ENCODE assay signal across 1 cellular context in the genomic region with DNA sequence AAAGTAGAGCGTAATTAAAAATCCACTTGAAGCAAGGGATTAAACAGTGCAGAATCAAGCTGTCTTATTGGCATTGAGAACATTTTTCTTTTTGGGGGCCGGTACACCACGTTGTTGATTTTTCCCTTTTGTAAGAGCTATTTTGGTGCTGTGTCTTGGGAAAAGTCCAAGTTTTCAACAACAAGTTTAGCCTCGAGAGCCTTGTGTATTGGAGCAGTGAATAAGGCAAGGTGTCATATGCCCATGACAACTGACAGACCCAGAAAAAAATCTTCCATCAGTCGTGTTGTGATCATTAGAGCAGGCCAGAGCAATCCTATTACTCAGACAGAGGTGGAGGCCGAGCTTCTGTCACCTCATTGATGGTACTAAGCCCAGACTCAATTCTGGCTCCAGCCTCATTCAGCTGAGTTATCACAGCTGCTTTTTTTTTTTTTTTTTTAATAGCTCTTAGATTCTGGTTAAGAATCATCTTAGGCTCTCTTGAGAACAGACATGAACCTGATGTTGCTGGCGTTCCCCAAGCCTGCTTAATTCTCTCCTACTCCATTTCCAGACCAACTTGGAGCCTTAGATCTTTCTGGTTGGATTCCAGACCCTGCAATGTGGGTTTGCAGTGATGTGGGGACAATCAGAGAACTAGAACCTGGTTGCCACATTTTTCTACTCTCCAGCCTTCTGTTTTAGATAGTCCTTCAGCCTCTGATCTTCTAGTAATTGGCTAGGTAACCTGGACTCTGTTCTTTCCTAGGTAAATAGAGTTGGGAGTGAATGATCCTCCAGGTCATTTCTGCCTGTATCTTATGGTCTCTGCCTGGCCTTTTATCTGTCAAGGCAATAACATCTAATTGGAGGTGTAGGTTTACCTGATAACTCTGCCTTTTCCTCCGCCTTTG.
A peak's percentile ranks its signal among the peaks of the same experiment; 100 is the strongest.
TF ChIP-seq lines count a peak whose summit lies in the region.

No MANE protein-coding gene starts in this region.

TF ChIP-seq in HepG2, 621 proteins besides CTCF, POLR2A, EP300 and RAD21 (continued from another document and continues in another):
- TF ChIP-seq, protein P1, sequence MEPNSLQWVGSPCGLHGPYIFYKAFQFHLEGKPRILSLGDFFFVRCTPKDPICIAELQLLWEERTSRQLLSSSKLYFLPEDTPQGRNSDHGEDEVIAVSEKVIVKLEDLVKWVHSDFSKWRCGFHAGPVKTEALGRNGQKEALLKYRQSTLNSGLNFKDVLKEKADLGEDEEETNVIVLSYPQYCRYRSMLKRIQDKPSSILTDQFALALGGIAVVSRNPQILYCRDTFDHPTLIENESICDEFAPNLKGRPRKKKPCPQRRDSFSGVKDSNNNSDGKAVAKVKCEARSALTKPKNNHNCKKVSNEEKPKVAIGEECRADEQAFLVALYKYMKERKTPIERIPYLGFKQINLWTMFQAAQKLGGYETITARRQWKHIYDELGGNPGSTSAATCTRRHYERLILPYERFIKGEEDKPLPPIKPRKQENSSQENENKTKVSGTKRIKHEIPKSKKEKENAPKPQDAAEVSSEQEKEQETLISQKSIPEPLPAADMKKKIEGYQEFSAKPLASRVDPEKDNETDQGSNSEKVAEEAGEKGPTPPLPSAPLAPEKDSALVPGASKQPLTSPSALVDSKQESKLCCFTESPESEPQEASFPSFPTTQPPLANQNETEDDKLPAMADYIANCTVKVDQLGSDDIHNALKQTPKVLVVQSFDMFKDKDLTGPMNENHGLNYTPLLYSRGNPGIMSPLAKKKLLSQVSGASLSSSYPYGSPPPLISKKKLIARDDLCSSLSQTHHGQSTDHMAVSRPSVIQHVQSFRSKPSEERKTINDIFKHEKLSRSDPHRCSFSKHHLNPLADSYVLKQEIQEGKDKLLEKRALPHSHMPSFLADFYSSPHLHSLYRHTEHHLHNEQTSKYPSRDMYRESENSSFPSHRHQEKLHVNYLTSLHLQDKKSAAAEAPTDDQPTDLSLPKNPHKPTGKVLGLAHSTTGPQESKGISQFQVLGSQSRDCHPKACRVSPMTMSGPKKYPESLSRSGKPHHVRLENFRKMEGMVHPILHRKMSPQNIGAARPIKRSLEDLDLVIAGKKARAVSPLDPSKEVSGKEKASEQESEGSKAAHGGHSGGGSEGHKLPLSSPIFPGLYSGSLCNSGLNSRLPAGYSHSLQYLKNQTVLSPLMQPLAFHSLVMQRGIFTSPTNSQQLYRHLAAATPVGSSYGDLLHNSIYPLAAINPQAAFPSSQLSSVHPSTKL (CRISPR knock-in tag; IDR thresholded peaks at IDR 0.05): peak; percentile 70
- TF ChIP-seq, protein P2, sequence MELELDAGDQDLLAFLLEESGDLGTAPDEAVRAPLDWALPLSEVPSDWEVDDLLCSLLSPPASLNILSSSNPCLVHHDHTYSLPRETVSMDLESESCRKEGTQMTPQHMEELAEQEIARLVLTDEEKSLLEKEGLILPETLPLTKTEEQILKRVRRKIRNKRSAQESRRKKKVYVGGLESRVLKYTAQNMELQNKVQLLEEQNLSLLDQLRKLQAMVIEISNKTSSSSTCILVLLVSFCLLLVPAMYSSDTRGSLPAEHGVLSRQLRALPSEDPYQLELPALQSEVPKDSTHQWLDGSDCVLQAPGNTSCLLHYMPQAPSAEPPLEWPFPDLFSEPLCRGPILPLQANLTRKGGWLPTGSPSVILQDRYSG (CRISPR knock-in tag; IDR thresholded peaks at IDR 0.05): no peak
- TF ChIP-seq GFI1 (CRISPR knock-in tag; IDR thresholded peaks at IDR 0.05; ENCODE audit: borderline replicate concordance) (peak; percentile 48; the same call in 1 of the 2 replicates), BCL6 (CRISPR knock-in tag; IDR thresholded peaks at IDR 0.05) (peak; percentile 76), DMAP1 (CRISPR knock-in tag; IDR thresholded peaks at IDR 0.05) (no peak), HNRNPL (IDR thresholded peaks at IDR 0.05; ENCODE audit: low read depth, low read length) (no peak), FOXA3 (CRISPR knock-in tag; IDR thresholded peaks at IDR 0.05) (peak; percentile 56; the same call in 1 of the 2 replicates), CEBPB (IDR thresholded peaks at IDR 0.05; ENCODE audit: borderline replicate concordance, low read depth, low read length) (no peak), ZNF30 (CRISPR knock-in tag; IDR thresholded peaks at IDR 0.05) (no peak), CHD4 (IDR thresholded peaks at IDR 0.05; ENCODE audit: borderline replicate concordance, low read length) (no peak), HNRNPK (IDR thresholded peaks at IDR 0.05; ENCODE audit: low read depth, low read length, poor library complexity, severe bottlenecking) (no peak), MIER2 (CRISPR knock-in tag; IDR thresholded peaks at IDR 0.05) (no peak), ZNF496 (CRISPR knock-in tag; IDR thresholded peaks at IDR 0.05; ENCODE audit: insufficient replicate concordance) (no peak), PPARG (CRISPR knock-in tag; conservative IDR thresholded peaks at IDR 0.05) (no peak), JUN (CRISPR knock-in tag; IDR thresholded peaks at IDR 0.05) (no peak), ZNF251 (CRISPR knock-in tag; IDR thresholded peaks at IDR 0.05) (no peak), ONECUT2 (CRISPR knock-in tag; IDR thresholded peaks at IDR 0.05) (no peak), ZNF263 (CRISPR knock-in tag; IDR thresholded peaks at IDR 0.05) (no peak), XRCC5 (optimal IDR thresholded peaks at IDR 0.05; ENCODE audit: low read length) (no peak), LCORL (IDR thresholded peaks at IDR 0.05) (no peak), LCORL (CRISPR knock-in tag; IDR thresholded peaks at IDR 0.05) (peak; percentile 64; the same call in 1 of the 2 replicates), ZNF891 (CRISPR knock-in tag; IDR thresholded peaks at IDR 0.05) (no peak), MTF2 (CRISPR knock-in tag; IDR thresholded peaks at IDR 0.05; ENCODE audit: borderline replicate concordance) (no peak), FOXP1 (IDR thresholded peaks at IDR 0.05) (no peak), FOXP1 (CRISPR knock-in tag; IDR thresholded peaks at IDR 0.05) (0 out of 2 replicates have a peak, but pooled peaks have one; percentile 9), ZNF44 (CRISPR knock-in tag; IDR thresholded peaks at IDR 0.05) (no peak), ZNF260 (CRISPR knock-in tag; IDR thresholded peaks at IDR 0.05; ENCODE audit: borderline replicate concordance, low read depth) (no peak), EHMT2 (IDR thresholded peaks at IDR 0.05; ENCODE audit: borderline replicate concordance, low read depth, low read length) (no peak), ZNF292 (CRISPR knock-in tag; IDR thresholded peaks at IDR 0.05; ENCODE audit: borderline replicate concordance, low read depth) (no peak), IRF2 (CRISPR knock-in tag; IDR thresholded peaks at IDR 0.05) (no peak), HMGA1 (CRISPR knock-in tag; conservative IDR thresholded peaks at IDR 0.05) (no peak), ZMYM4 (CRISPR knock-in tag; IDR thresholded peaks at IDR 0.05) (peak; percentile 71), MBNL3 (CRISPR knock-in tag; conservative IDR thresholded peaks at IDR 0.05) (no peak), ZMYM2 (CRISPR knock-in tag; IDR thresholded peaks at IDR 0.05) (0 out of 2 replicates have a peak, but pooled peaks have one; percentile 19), ZNF605 (CRISPR knock-in tag; IDR thresholded peaks at IDR 0.05) (0 out of 2 replicates have a peak, but pooled peaks have one; percentile 63), SIN3A (IDR thresholded peaks at IDR 0.05; ENCODE audit: borderline replicate concordance, low read depth, low read length) (no peak), KMT2A (CRISPR knock-in tag; IDR thresholded peaks at IDR 0.05) (no peak), FOXA1 (IDR thresholded peaks at IDR 0.05) (no peak), FOXA1 (CRISPR knock-in tag; IDR thresholded peaks at IDR 0.05) (peak; percentile 51; the same call in 1 of the 2 replicates), ZNF430 (CRISPR knock-in tag; IDR thresholded peaks at IDR 0.05) (peak; percentile 49; the same call in 1 of the 2 replicates), ZNF766 (CRISPR knock-in tag; IDR thresholded peaks at IDR 0.05; ENCODE audit: borderline replicate concordance) (no peak)
- TF ChIP-seq, protein P3, sequence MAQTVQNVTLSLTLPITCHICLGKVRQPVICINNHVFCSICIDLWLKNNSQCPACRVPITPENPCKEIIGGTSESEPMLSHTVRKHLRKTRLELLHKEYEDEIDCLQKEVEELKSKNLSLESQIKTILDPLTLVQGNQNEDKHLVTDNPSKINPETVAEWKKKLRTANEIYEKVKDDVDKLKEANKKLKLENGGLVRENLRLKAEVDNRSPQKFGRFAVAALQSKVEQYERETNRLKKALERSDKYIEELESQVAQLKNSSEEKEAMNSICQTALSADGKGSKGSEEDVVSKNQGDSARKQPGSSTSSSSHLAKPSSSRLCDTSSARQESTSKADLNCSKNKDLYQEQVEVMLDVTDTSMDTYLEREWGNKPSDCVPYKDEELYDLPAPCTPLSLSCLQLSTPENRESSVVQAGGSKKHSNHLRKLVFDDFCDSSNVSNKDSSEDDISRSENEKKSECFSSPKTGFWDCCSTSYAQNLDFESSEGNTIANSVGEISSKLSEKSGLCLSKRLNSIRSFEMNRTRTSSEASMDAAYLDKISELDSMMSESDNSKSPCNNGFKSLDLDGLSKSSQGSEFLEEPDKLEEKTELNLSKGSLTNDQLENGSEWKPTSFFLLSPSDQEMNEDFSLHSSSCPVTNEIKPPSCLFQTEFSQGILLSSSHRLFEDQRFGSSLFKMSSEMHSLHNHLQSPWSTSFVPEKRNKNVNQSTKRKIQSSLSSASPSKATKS (CRISPR knock-in tag; IDR thresholded peaks at IDR 0.05): no peak
- TF ChIP-seq, protein P4, sequence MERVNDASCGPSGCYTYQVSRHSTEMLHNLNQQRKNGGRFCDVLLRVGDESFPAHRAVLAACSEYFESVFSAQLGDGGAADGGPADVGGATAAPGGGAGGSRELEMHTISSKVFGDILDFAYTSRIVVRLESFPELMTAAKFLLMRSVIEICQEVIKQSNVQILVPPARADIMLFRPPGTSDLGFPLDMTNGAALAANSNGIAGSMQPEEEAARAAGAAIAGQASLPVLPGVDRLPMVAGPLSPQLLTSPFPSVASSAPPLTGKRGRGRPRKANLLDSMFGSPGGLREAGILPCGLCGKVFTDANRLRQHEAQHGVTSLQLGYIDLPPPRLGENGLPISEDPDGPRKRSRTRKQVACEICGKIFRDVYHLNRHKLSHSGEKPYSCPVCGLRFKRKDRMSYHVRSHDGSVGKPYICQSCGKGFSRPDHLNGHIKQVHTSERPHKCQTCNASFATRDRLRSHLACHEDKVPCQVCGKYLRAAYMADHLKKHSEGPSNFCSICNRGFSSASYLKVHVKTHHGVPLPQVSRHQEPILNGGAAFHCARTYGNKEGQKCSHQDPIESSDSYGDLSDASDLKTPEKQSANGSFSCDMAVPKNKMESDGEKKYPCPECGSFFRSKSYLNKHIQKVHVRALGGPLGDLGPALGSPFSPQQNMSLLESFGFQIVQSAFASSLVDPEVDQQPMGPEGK (CRISPR knock-in tag; IDR thresholded peaks at IDR 0.05): no peak
- TF ChIP-seq, protein P5, sequence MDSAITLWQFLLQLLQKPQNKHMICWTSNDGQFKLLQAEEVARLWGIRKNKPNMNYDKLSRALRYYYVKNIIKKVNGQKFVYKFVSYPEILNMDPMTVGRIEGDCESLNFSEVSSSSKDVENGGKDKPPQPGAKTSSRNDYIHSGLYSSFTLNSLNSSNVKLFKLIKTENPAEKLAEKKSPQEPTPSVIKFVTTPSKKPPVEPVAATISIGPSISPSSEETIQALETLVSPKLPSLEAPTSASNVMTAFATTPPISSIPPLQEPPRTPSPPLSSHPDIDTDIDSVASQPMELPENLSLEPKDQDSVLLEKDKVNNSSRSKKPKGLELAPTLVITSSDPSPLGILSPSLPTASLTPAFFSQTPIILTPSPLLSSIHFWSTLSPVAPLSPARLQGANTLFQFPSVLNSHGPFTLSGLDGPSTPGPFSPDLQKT (CRISPR knock-in tag; IDR thresholded peaks at IDR 0.05; ENCODE audit: borderline replicate concordance): no peak
- TF ChIP-seq, protein P6, sequence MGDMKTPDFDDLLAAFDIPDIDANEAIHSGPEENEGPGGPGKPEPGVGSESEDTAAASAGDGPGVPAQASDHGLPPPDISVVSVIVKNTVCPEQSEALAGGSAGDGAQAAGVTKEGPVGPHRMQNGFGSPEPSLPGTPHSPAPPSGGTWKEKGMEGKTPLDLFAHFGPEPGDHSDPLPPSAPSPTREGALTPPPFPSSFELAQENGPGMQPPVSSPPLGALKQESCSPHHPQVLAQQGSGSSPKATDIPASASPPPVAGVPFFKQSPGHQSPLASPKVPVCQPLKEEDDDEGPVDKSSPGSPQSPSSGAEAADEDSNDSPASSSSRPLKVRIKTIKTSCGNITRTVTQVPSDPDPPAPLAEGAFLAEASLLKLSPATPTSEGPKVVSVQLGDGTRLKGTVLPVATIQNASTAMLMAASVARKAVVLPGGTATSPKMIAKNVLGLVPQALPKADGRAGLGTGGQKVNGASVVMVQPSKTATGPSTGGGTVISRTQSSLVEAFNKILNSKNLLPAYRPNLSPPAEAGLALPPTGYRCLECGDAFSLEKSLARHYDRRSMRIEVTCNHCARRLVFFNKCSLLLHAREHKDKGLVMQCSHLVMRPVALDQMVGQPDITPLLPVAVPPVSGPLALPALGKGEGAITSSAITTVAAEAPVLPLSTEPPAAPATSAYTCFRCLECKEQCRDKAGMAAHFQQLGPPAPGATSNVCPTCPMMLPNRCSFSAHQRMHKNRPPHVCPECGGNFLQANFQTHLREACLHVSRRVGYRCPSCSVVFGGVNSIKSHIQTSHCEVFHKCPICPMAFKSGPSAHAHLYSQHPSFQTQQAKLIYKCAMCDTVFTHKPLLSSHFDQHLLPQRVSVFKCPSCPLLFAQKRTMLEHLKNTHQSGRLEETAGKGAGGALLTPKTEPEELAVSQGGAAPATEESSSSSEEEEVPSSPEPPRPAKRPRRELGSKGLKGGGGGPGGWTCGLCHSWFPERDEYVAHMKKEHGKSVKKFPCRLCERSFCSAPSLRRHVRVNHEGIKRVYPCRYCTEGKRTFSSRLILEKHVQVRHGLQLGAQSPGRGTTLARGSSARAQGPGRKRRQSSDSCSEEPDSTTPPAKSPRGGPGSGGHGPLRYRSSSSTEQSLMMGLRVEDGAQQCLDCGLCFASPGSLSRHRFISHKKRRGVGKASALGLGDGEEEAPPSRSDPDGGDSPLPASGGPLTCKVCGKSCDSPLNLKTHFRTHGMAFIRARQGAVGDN (CRISPR knock-in tag; IDR thresholded peaks at IDR 0.05): no peak
- TF ChIP-seq, protein P7, sequence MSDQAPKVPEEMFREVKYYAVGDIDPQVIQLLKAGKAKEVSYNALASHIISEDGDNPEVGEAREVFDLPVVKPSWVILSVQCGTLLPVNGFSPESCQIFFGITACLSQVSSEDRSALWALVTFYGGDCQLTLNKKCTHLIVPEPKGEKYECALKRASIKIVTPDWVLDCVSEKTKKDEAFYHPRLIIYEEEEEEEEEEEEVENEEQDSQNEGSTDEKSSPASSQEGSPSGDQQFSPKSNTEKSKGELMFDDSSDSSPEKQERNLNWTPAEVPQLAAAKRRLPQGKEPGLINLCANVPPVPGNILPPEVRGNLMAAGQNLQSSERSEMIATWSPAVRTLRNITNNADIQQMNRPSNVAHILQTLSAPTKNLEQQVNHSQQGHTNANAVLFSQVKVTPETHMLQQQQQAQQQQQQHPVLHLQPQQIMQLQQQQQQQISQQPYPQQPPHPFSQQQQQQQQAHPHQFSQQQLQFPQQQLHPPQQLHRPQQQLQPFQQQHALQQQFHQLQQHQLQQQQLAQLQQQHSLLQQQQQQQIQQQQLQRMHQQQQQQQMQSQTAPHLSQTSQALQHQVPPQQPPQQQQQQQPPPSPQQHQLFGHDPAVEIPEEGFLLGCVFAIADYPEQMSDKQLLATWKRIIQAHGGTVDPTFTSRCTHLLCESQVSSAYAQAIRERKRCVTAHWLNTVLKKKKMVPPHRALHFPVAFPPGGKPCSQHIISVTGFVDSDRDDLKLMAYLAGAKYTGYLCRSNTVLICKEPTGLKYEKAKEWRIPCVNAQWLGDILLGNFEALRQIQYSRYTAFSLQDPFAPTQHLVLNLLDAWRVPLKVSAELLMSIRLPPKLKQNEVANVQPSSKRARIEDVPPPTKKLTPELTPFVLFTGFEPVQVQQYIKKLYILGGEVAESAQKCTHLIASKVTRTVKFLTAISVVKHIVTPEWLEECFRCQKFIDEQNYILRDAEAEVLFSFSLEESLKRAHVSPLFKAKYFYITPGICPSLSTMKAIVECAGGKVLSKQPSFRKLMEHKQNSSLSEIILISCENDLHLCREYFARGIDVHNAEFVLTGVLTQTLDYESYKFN (CRISPR knock-in tag; conservative IDR thresholded peaks at IDR 0.05): peak; percentile 60
